In genomic region chr4:99949999-99950912, GRCh38 we compare ENCODE assay signal across 8 cellular contexts. TPM values are rescaled to one million over a fixed set of nuclear protein-coding genes. Genes with fewer than 3 reads are reported as not detected.
DNase-seq lines count a peak whose midpoint lies in the region; ATAC-seq and TF ChIP-seq lines count a peak whose summit lies in the region.

H2AZ1 (minus strand) TSS chr4:99950275; CDS start chr4:99950170, 105 bp downstream.

- H3K27me3 ChIP-seq in SK-N-SH (ENCODE audit: insufficient read depth): no peaks in the 10 kb centered on the region

- peaks cover 14 to 15% of the 10 kb centered on the region in 2 experiments for H3K36me3 ChIP-seq in SK-N-SH (replicated peaks in 1 of 2; ENCODE audit: control insufficient read depth in 1 of 2, insufficient read depth in 2 of 2, low read length in 1 of 2)

- no peaks in the 10 kb centered on the region for H3K9me3 ChIP-seq in SK-N-SH

- H3K4me2 ChIP-seq in SK-N-SH: peak within 1 kb of the TSS; percentile 87

- TF ChIP-seq RAD21 in SK-N-SH (IDR thresholded peaks at IDR 0.05; ENCODE audit: low read length): no peak

- peak within 1 kb of the TSS; percentile 92 for H3K9ac ChIP-seq in SK-N-SH

- POLR2A ChIA-PET in GM10248 (lab: Yijun Ruan, JAX): interaction anchor here (1.0 to 1.5 kb wide), 5 partner anchors 12 to 143 kb away, joined by 3 to 7 read pairs (median 5); partner anchors contain the start of genes DAPP1 and LAMTOR3
- POLR2A ChIA-PET in SK-N-SH (lab: Yijun Ruan, JAX): interaction anchor here (0.6 to 1.5 kb wide), 3 partner anchors 56 to 374 kb away, joined by 3 to 4 read pairs (median 3); partner anchors contain the start of gene LAMTOR3

- peak within 1 kb of the TSS; percentile 76 to 78 for H3K4me3 ChIP-seq in SK-N-SH (ENCODE audit: low read depth in 2 of 2, low read length in 1 of 2)

- no peaks in the 10 kb centered on the region for H3K9me2 ChIP-seq in SK-N-SH

- H3F3A ChIP-seq in SK-N-SH (replicated peaks; ENCODE audit: insufficient read depth): peaks cover 20% of the 10 kb centered on the region

- 0 out of 4 replicates have a peak, but pooled peaks of 1 of the 2 experiments have one; percentile 5 for TF ChIP-seq EP300 in SK-N-SH (IDR thresholded peaks at IDR 0.05; ENCODE audit: borderline replicate concordance in 1 of 2, low read depth in 1 of 2, low read length in 1 of 2)

- peaks cover 18 to 21% of the 10 kb centered on the region in 2 experiments for H3K4me1 ChIP-seq in SK-N-SH (ENCODE audit: control insufficient read depth in 1 of 2, insufficient read depth in 2 of 2, low read depth in 1 of 2, low read length in 1 of 2)

- ATAC-seq in HG02610 (IDR thresholded peaks at IDR 0.05; ENCODE audit: unreplicated experiment): peak; percentile 70

- H3K27ac ChIP-seq in SK-N-SH (ENCODE audit: low read depth in 2 of 2, low read length in 1 of 2) (peak within 1 kb of the TSS; percentile 80 to 97), temporal lobe (ENCODE audit: low read depth, low read length) (peak within 1 kb of the TSS; percentile 87)

- DNase-seq in GM10248 (ENCODE audit: extremely low spot score): peak; percentile 97
- DNase-seq in NCI-H1092 (lab: John Stamatoyannopoulos, UW): peak; percentile 99
- peak; percentile 96 for DNase-seq in SK-N-SH
- peak; percentile 98 for DNase-seq in activated naive CD4-positive, alpha-beta T cell treated with anti-CD3 and anti-CD28 coated beads, Interleukin-2, amount 50 U/mL, for 16 hours
- DNase-seq in glomerular endothelial cell (ENCODE audit: extremely low read depth, low read depth, low spot score): peak; percentile 86
- DNase-seq in occipital lobe (lab: John Stamatoyannopoulos, UW): peak; percentile 99

- peak within 1 kb of the TSS; percentile 97 for H2AFZ ChIP-seq in SK-N-SH (ENCODE audit: low read depth)

- TF ChIP-seq CTCF in GM10248 (IDR thresholded peaks at IDR 0.05; ENCODE audit: control extremely low read depth, extremely low read depth, low read depth, missing control alignments): no peak
- no peak for TF ChIP-seq CTCF in SK-N-SH (IDR thresholded peaks at IDR 0.05)

- CTCF ChIA-PET in GM10248 (lab: Yijun Ruan, JAX) (interaction anchor here (1.1 to 2.7 kb wide), 7 partner anchors 9 to 143 kb away, joined by 3 to 11 read pairs (median 3); no protein-coding TSS in a partner anchor), SK-N-SH (lab: Yijun Ruan, JAX) (interaction anchor here (0.7 to 1.5 kb wide), 3 partner anchors 47 to 1805 kb away, joined by 3 to 5 read pairs (median 3); no protein-coding TSS in a partner anchor)

- peaks cover 20% of the 10 kb centered on the region for H4K20me1 ChIP-seq in SK-N-SH (ENCODE audit: insufficient read depth)

- WGBS in SK-N-SH (ENCODE audit: low lambda C conversion rate): 2% methylated on average over 50 of the region's 76 CpGs

- H3K79me2 ChIP-seq in SK-N-SH (ENCODE audit: insufficient read depth): peaks cover 47% of the 10 kb centered on the region

TF ChIP-seq in SK-N-SH, 30 proteins besides CTCF, POLR2A, EP300 and RAD21 (continues in another document):
- TF ChIP-seq ZBTB33 (IDR thresholded peaks at IDR 0.05; ENCODE audit: borderline replicate concordance, low read depth): no peak
- TF ChIP-seq USF1 (IDR thresholded peaks at IDR 0.05; ENCODE audit: borderline replicate concordance, low read depth): peak; percentile 94
- no peak for TF ChIP-seq TEAD4 (IDR thresholded peaks at IDR 0.05; ENCODE audit: borderline replicate concordance, insufficient read depth)
- TF ChIP-seq MXI1 (IDR thresholded peaks at IDR 0.05; ENCODE audit: low read depth, low read length): peak; percentile 97
- TF ChIP-seq, protein P1, sequence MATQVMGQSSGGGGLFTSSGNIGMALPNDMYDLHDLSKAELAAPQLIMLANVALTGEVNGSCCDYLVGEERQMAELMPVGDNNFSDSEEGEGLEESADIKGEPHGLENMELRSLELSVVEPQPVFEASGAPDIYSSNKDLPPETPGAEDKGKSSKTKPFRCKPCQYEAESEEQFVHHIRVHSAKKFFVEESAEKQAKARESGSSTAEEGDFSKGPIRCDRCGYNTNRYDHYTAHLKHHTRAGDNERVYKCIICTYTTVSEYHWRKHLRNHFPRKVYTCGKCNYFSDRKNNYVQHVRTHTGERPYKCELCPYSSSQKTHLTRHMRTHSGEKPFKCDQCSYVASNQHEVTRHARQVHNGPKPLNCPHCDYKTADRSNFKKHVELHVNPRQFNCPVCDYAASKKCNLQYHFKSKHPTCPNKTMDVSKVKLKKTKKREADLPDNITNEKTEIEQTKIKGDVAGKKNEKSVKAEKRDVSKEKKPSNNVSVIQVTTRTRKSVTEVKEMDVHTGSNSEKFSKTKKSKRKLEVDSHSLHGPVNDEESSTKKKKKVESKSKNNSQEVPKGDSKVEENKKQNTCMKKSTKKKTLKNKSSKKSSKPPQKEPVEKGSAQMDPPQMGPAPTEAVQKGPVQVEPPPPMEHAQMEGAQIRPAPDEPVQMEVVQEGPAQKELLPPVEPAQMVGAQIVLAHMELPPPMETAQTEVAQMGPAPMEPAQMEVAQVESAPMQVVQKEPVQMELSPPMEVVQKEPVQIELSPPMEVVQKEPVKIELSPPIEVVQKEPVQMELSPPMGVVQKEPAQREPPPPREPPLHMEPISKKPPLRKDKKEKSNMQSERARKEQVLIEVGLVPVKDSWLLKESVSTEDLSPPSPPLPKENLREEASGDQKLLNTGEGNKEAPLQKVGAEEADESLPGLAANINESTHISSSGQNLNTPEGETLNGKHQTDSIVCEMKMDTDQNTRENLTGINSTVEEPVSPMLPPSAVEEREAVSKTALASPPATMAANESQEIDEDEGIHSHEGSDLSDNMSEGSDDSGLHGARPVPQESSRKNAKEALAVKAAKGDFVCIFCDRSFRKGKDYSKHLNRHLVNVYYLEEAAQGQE (IDR thresholded peaks at IDR 0.05; ENCODE audit: low read depth, low read length): peak; percentile 26; the same call in 1 of the 2 replicates
- TF ChIP-seq FOXJ3 (CRISPR knock-in tag; IDR thresholded peaks at IDR 0.05): no peak
- TF ChIP-seq MEF2A (IDR thresholded peaks at IDR 0.05; ENCODE audit: borderline replicate concordance, low read depth): no peak
- TF ChIP-seq NFIC (IDR thresholded peaks at IDR 0.05; ENCODE audit: borderline replicate concordance): no peak; the same call in 1 of the 2 replicates
- TF ChIP-seq FOSL2 (IDR thresholded peaks at IDR 0.05; ENCODE audit: borderline replicate concordance, low read depth): 0 out of 2 replicates have a peak, but pooled peaks have one; percentile 8
- no peak for TF ChIP-seq TCF12 (IDR thresholded peaks at IDR 0.05)
- peak; percentile 79 for TF ChIP-seq CHD2 (IDR thresholded peaks at IDR 0.05; ENCODE audit: low read length, partially characterized antibody)
- TF ChIP-seq, protein P2, sequence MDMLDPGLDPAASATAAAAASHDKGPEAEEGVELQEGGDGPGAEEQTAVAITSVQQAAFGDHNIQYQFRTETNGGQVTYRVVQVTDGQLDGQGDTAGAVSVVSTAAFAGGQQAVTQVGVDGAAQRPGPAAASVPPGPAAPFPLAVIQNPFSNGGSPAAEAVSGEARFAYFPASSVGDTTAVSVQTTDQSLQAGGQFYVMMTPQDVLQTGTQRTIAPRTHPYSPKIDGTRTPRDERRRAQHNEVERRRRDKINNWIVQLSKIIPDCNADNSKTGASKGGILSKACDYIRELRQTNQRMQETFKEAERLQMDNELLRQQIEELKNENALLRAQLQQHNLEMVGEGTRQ (IDR thresholded peaks at IDR 0.05; ENCODE audit: borderline replicate concordance, low read depth, low read length): peak; percentile 77
- peak; percentile 96 for TF ChIP-seq TAF1 (IDR thresholded peaks at IDR 0.05; ENCODE audit: borderline replicate concordance, low read depth, low read length)
- no peak for TF ChIP-seq GABPA (IDR thresholded peaks at IDR 0.05; ENCODE audit: low read depth)
- no peak for TF ChIP-seq GATA2 (CRISPR knock-in tag; IDR thresholded peaks at IDR 0.05)
- no peak for TF ChIP-seq RCOR1 (IDR thresholded peaks at IDR 0.05; ENCODE audit: low read length)
- peak; percentile 85 for TF ChIP-seq RFX5 (IDR thresholded peaks at IDR 0.05; ENCODE audit: low read length)
- 0 out of 2 replicates have a peak, but pooled peaks have one; percentile 24 for TF ChIP-seq PBX3 (IDR thresholded peaks at IDR 0.05)
- TF ChIP-seq ELF1 (IDR thresholded peaks at IDR 0.05): 0 out of 2 replicates have a peak, but pooled peaks have one; percentile 6

RNA-seq across cellular contexts. Expression of gene H2AZ1, which starts in this region (rescaled TPM):
- 353 and 408 TPM in 2 replicates for polyA plus RNA-seq in SK-N-SH (2012; rRNA removed)
- polyA plus RNA-seq in SK-N-SH (2012; cell fraction: cytosol; rRNA removed): 433 and 475 TPM in 2 replicates
- 155 and 187 TPM in 2 replicates for polyA plus RNA-seq in SK-N-SH (2012; cell fraction: nucleus; rRNA removed)
- total RNA-seq in glomerular endothelial cell (220 and 244 TPM in 2 replicates), occipital lobe (117 TPM), temporal lobe (78.9 TPM)

Comparison
In these comparisons a context has a peak if more than half of its experiments do, and no peak if none do; other contexts are left out.
1. Peak in every context shown above with its lines: DNase-seq, ATAC-seq, H3K4me3 ChIP-seq and H3K27ac ChIP-seq.